In genomic region chr1:162248854-162249535, GRCh38 we compare ENCODE assay signal across 1 cellular context.
TF ChIP-seq lines count a peak whose summit lies in the region.

No MANE protein-coding gene starts in this region.

TF ChIP-seq in H1, 55 proteins besides CTCF, POLR2A, EP300 and RAD21:
- TF ChIP-seq SP4 (IDR thresholded peaks at IDR 0.05; ENCODE audit: low read length) (0 out of 2 replicates have a peak, but pooled peaks have one; percentile 39), CHD7 (IDR thresholded peaks at IDR 0.05; ENCODE audit: insufficient replicate concordance, low read length) (no peak), SAP30 (IDR thresholded peaks at IDR 0.05; ENCODE audit: insufficient read depth, insufficient replicate concordance, low read length) (no peak), JUN (IDR thresholded peaks at IDR 0.05; ENCODE audit: low read depth, low read length) (no peak), SP2 (IDR thresholded peaks at IDR 0.05; ENCODE audit: low read length) (no peak), NANOG (IDR thresholded peaks at IDR 0.05; ENCODE audit: insufficient read depth, low read depth, low read length, poor library complexity, severe bottlenecking) (peak; percentile 89), CTBP2 (IDR thresholded peaks at IDR 0.05; ENCODE audit: borderline replicate concordance, insufficient read depth, insufficient read length, low read length) (peak; percentile 86), ASH2L (IDR thresholded peaks at IDR 0.05; ENCODE audit: low read length) (peak; percentile 68), PHF8 (conservative IDR thresholded peaks at IDR 0.05; ENCODE audit: low read depth, low read length) (no peak), SIX5 (IDR thresholded peaks at IDR 0.05; ENCODE audit: low read depth, low read length) (no peak), CHD2 (IDR thresholded peaks at IDR 0.05; ENCODE audit: low read length) (no peak), SIN3A (conservative IDR thresholded peaks at IDR 0.05 in 1 of 2, IDR thresholded peaks at IDR 0.05 in 1 of 2; ENCODE audit: low read depth in 1 of 2, low read length in 2 of 2) (peak; percentile 86 to 98; a peak in 3 of 4 replicates), SP1 (IDR thresholded peaks at IDR 0.05; ENCODE audit: low read depth, low read length) (0 out of 2 replicates have a peak, but pooled peaks have one; percentile 19), ATF2 (IDR thresholded peaks at IDR 0.05; ENCODE audit: low read length) (peak; percentile 53; the same call in 1 of the 2 replicates)
